ENCODE assay signal across 2 cellular contexts in the genomic region with DNA sequence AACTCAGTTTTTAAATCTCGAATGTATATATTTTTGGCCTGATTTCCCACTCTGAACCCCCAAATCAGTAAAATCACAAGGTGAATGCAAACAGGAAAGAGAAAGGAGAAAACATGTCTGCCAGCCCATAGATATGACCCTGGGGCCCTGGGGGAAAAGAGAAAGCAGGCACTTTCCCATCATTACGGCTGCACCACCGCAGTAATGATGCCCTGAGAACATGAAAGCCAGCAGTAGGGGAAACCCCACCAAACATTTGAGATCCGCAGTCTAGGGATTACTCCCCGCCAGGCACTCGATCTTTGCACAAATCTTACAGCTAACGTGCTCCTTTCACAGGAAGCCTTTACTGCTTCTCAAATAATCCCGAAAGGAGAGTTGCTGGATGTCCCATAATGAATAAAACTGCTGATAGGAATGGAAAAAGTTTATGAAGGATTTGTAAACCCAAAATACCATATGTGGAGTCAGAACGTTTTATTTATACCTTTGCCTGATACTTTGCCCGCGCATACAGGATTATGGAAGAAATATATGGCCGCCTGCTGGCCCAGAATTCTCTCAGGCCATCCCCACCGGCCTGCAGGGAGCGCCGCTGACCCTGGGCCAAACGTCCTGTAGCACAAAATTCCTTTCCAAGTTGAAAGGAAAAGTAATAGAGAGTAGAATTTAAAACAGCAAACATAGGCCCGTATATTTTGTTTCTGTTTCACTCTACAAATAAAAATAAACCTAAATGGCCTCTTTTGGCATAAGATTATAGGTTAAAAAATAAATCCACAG.
TF ChIP-seq lines count a peak whose summit lies in the region.

No MANE protein-coding gene starts in this region.

TF ChIP-seq in H1, 55 proteins besides CTCF, POLR2A, EP300 and RAD21 (continued from another document):
- TF ChIP-seq GTF2F1 (IDR thresholded peaks at IDR 0.05; ENCODE audit: borderline replicate concordance, low read depth, low read length) (no peak), BACH1 (IDR thresholded peaks at IDR 0.05; ENCODE audit: low read length) (no peak)

TF ChIP-seq in HepG2, 621 proteins besides CTCF, POLR2A, EP300 and RAD21 (continued from another document):
- TF ChIP-seq TCF12 (IDR thresholded peaks at IDR 0.05) = no peak
- TF ChIP-seq TCF12 (CRISPR knock-in tag; IDR thresholded peaks at IDR 0.05) = no peak
- TF ChIP-seq HNRNPLL (IDR thresholded peaks at IDR 0.05; ENCODE audit: low read depth, low read length, poor library complexity, severe bottlenecking) = no peak
- TF ChIP-seq MTA1 (CRISPR knock-in tag; IDR thresholded peaks at IDR 0.05; ENCODE audit: borderline replicate concordance) = no peak
